In genomic region chr2:30184035-30184434, GRCh38 we compare ENCODE assay signal across 18 cellular contexts. TPM values are rescaled to one million over a fixed set of nuclear protein-coding genes. Genes with fewer than 3 reads are reported as not detected.
DNase-seq lines count a peak whose midpoint lies in the region; ATAC-seq and TF ChIP-seq lines count a peak whose summit lies in the region.
"Had no signal": no experiment of that assay in that cellular context is flagged by ENCODE, and none has a peak within 500 bp of the region (broad histone marks: within the 10 kb centered on the region; RNA-seq: fewer than 3 reads in every experiment).

No MANE protein-coding gene starts in this region.

- no peak overlapping the region for H2BK120ac ChIP-seq in IMR-90 (ENCODE audit: low read depth, low read length)

- no peak overlapping the region for H3K4ac ChIP-seq in IMR-90 (ENCODE audit: low read depth, low read length)

- no peak overlapping the region for H4K8ac ChIP-seq in IMR-90 (ENCODE audit: low read depth in 2 of 2, low read length in 2 of 2)

- peaks cover 5% of the 10 kb centered on the region for H3K27me3 Mint-ChIP-seq in activated CD8-positive, alpha-beta memory T cell treated with anti-CD3 and anti-CD28 coated beads, Interleukin-2, amount 10 ng/mL, durations not matched to agents 7 days and 5 days

- no peak overlapping the region for H3K27ac Mint-ChIP-seq in activated CD8-positive, alpha-beta memory T cell treated with anti-CD3 and anti-CD28 coated beads, Interleukin-2, amount 10 ng/mL, durations not matched to agents 7 days and 5 days
- H3K27ac Mint-ChIP-seq: CD4-positive, alpha-beta memory T cell; H9; IgD-negative memory B cell had no signal

- H3K4me3 Mint-ChIP-seq in activated CD8-positive, alpha-beta memory T cell treated with anti-CD3 and anti-CD28 coated beads, Interleukin-2, amount 10 ng/mL, durations not matched to agents 7 days and 5 days = no peak overlapping the region
- H3K4me3 Mint-ChIP-seq: CD14-positive monocyte; CD4-positive, alpha-beta memory T cell; H9; IgD-negative memory B cell had no signal

- no peaks in the 10 kb centered on the region for H3K9me3 ChIP-seq in IMR-90 (ENCODE audit: control insufficient read depth, insufficient read depth, low read length)
- H3K9me3 ChIP-seq: A549, BLaER1 had no signal

- H3K79me1 ChIP-seq in IMR-90 (ENCODE audit: low read depth in 1 of 2, low read length in 2 of 2) = no peaks in the 10 kb centered on the region

- intact Hi-C loops in IMR-90 (cut with micrococcal nuclease) = no loop called here

- TF ChIP-seq CTCF in IMR-90 (conservative IDR thresholded peaks at IDR 0.05; ENCODE audit: low read depth, low read length) (no peak), RWPE1 (conservative IDR thresholded peaks at IDR 0.05; ENCODE audit: low read depth) (no peak)

- peak; percentile 25 for DNase-seq in activated CD8-positive, alpha-beta memory T cell treated with anti-CD3 and anti-CD28 coated beads, Interleukin-2, amount 50 U/mL, for 48 hours
- DNase-seq in activated CD8-positive, alpha-beta memory T cell treated with anti-CD3 and anti-CD28 coated beads, Interleukin-2, amount 10 ng/mL, durations not matched to agents 7 days and 5 days = no peak
- DNase-seq in IMR-90 = no peak
- DNase-seq in RWPE1 (ENCODE audit: low spot score) = no peak
- peak; percentile 4 for DNase-seq in left lobe of liver (ENCODE audit: low spot score)
- DNase-seq in COLO829 (ENCODE audit: low spot score) = no peak
- DNase-seq in dedifferentiated amniotic fluid mesenchymal stem cell (ENCODE audit: extremely low spot score) = no peak
- DNase-seq: Calu3; CD4-positive, alpha-beta memory T cell; DMS79 treated with DMSO at 0.1 percent for 48 hours; GF-D8; H9 had no signal

- peaks cover 11% of the 10 kb centered on the region for H3K27me3 ChIP-seq in IMR-90 (ENCODE audit: control insufficient read depth, insufficient read depth, low read length)
- H3K27me3 ChIP-seq: BLaER1 had no signal

- H3K9me1 ChIP-seq in IMR-90 (ENCODE audit: insufficient read depth, low read length) = no peaks in the 10 kb centered on the region

- no peak overlapping the region for H3K56ac ChIP-seq in IMR-90 (ENCODE audit: extremely low read depth, insufficient read depth, low read length)

- no peaks in the 10 kb centered on the region for H3K36me3 ChIP-seq in IMR-90 (ENCODE audit: control insufficient read depth, insufficient read depth, low read length)
- H3K36me3 ChIP-seq: BLaER1 had no signal

- 83% methylated on average over 2 of the region's 5 CpGs; no CpG with 5 or more reads in 1 of the 2 experiments for WGBS in IMR-90 (ENCODE audit: extremely low coverage in 2 of 2, insufficient read length in 1 of 2), 2 experiments

- no peak overlapping the region for H3K14ac ChIP-seq in IMR-90 (replicated peaks; ENCODE audit: low read depth, low read length)

- peaks cover 2% of the 10 kb centered on the region; the same call in 1 of the 2 replicates for H3K4me1 ChIP-seq in IMR-90 (ENCODE audit: control insufficient read depth, insufficient read depth, low read length)
- H3K4me1 ChIP-seq: BLaER1 had no signal

- H2BK5ac ChIP-seq in IMR-90 (ENCODE audit: low read depth, low read length, poor library complexity, severe bottlenecking) = no peak overlapping the region

- peaks cover 5% of the 10 kb centered on the region for H3K4me1 Mint-ChIP-seq in activated CD8-positive, alpha-beta memory T cell treated with anti-CD3 and anti-CD28 coated beads, Interleukin-2, amount 10 ng/mL, durations not matched to agents 7 days and 5 days
- H3K4me1 Mint-ChIP-seq: H9 had no signal

- no peaks in the 10 kb centered on the region for H4K20me1 ChIP-seq in IMR-90 (ENCODE audit: insufficient read depth, low read length)
- H4K20me1 ChIP-seq: BLaER1 had no signal

- POLR2A ChIA-PET in IMR-90 (lab: Charles Lee; ENCODE audit: unreplicated experiment) = no interaction called here
- POLR2A ChIA-PET in RWPE1 (lab: Yijun Ruan, JAX; ENCODE audit: low non-redundant PET) = no interaction called here

- H3K9ac ChIP-seq in IMR-90 (ENCODE audit: low read depth, low read length) = no peak overlapping the region
- H3K9ac ChIP-seq: BLaER1 had no signal

- no peak overlapping the region for H4K5ac ChIP-seq in IMR-90 (ENCODE audit: low read depth, low read length)

- peak overlapping the region; percentile 49 for H2AFZ ChIP-seq in IMR-90 (replicated peaks; ENCODE audit: low read length, poor library complexity)

- no TSS peak for BruUV-seq in IMR-90 (replicated peaks; lab: Mats Ljungman, UMichigan)

- H3K36me3 Mint-ChIP-seq in activated CD8-positive, alpha-beta memory T cell treated with anti-CD3 and anti-CD28 coated beads, Interleukin-2, amount 10 ng/mL, durations not matched to agents 7 days and 5 days = no peaks in the 10 kb centered on the region
- H3K36me3 Mint-ChIP-seq: CD14-positive monocyte; CD4-positive, alpha-beta memory T cell had no signal

- ATAC-seq in activated CD8-positive, alpha-beta memory T cell treated with anti-CD3 and anti-CD28 coated beads, Interleukin-2, amount 10 ng/mL, durations not matched to agents 7 days and 5 days = no peak
- no peak for ATAC-seq in IMR-90 (ENCODE audit: low read depth)
- no peak for ATAC-seq in left lobe of liver
- no peak for ATAC-seq in HG02763 (IDR thresholded peaks at IDR 0.05; ENCODE audit: unreplicated experiment)
- ATAC-seq: A549 had no signal

- no peak overlapping the region for H4K91ac ChIP-seq in IMR-90 (ENCODE audit: insufficient read depth, low read depth, low read length)

- no peaks in the 10 kb centered on the region for H3K9me3 Mint-ChIP-seq in activated CD8-positive, alpha-beta memory T cell treated with anti-CD3 and anti-CD28 coated beads, Interleukin-2, amount 10 ng/mL, durations not matched to agents 7 days and 5 days (ENCODE audit: low read depth)
- H3K9me3 Mint-ChIP-seq: CD4-positive, alpha-beta memory T cell; H9; IgD-negative memory B cell had no signal

- dilution Hi-C loops in IMR-90 (cut with HindIII; ENCODE audit: low sequenced_read_pairs, unreplicated experiment) = no loop called here

- H2AK9ac ChIP-seq in IMR-90 (replicated peaks; ENCODE audit: low read depth, low read length, poor library complexity) = no peak overlapping the region

- H2BK15ac ChIP-seq in IMR-90 (ENCODE audit: low read depth, low read length) = no peak overlapping the region

- CTCF ChIA-PET in activated CD8-positive, alpha-beta memory T cell treated with anti-CD3 and anti-CD28 coated beads, Interleukin-2, amount 10 ng/mL, durations not matched to agents 7 days and 5 days (lab: Charles Lee) = no interaction called here
- CTCF ChIA-PET in IMR-90 (lab: Yijun Ruan, JAX) (no interaction called here), RWPE1 (lab: Yijun Ruan, JAX) (interaction anchor here (0.6 kb wide), 1 partner anchor 16 kb away, joined by 4 read pairs; no protein-coding TSS in a partner anchor)

- H3K4me2 ChIP-seq in IMR-90 (ENCODE audit: low read depth, low read length) = no peak overlapping the region
- H3K4me2 ChIP-seq: A549, BLaER1 had no signal

- no peak overlapping the region for H3K18ac ChIP-seq in IMR-90 (ENCODE audit: low read depth, low read length)

- H3K23ac ChIP-seq in IMR-90 (ENCODE audit: low read depth, low read length) = no peak overlapping the region

- in situ Hi-C loops in IMR-90 (cut with MboI; ENCODE audit: low sequenced_read_pairs) = no loop called here

- TF ChIP-seq POLR2A in IMR-90 (IDR thresholded peaks at IDR 0.05; ENCODE audit: low read depth, low read length) = no peak

- H3K27ac ChIP-seq in IMR-90 (ENCODE audit: insufficient read depth, low read length) = no peak overlapping the region
- peak overlapping the region; percentile 45; the same call in 1 of the 2 replicates for H3K27ac ChIP-seq in RWPE1
- H3K27ac ChIP-seq: 22Rv1, BLaER1 had no signal

- H2BK20ac ChIP-seq in IMR-90 (ENCODE audit: low read depth, low read length) = no peak overlapping the region

- no peak overlapping the region for H2AK5ac ChIP-seq in IMR-90 (ENCODE audit: low read depth, low read length)

- H3K4me3 ChIP-seq in IMR-90 (ENCODE audit: insufficient read depth, low read depth, low read length) = no peak overlapping the region
- H3K4me3 ChIP-seq: A549, BLaER1 had no signal

- TF ChIP-seq RAD21 in IMR-90 (IDR thresholded peaks at IDR 0.05; ENCODE audit: low read length) = no peak

TF ChIP-seq in IMR-90, 13 proteins besides CTCF, POLR2A, EP300 and RAD21 (continues in another document):
- TF ChIP-seq, protein P1, sequence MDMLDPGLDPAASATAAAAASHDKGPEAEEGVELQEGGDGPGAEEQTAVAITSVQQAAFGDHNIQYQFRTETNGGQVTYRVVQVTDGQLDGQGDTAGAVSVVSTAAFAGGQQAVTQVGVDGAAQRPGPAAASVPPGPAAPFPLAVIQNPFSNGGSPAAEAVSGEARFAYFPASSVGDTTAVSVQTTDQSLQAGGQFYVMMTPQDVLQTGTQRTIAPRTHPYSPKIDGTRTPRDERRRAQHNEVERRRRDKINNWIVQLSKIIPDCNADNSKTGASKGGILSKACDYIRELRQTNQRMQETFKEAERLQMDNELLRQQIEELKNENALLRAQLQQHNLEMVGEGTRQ (IDR thresholded peaks at IDR 0.05; ENCODE audit: low read depth, low read length) = no peak
- TF ChIP-seq SMC3 (IDR thresholded peaks at IDR 0.05; ENCODE audit: low read depth, low read length) = no peak
- TF ChIP-seq MAZ (IDR thresholded peaks at IDR 0.05; ENCODE audit: borderline replicate concordance, low read depth, low read length) = no peak
- TF ChIP-seq RFX5 (IDR thresholded peaks at IDR 0.05; ENCODE audit: low read depth, low read length) = no peak
- TF ChIP-seq NFE2L2 (IDR thresholded peaks at IDR 0.05; ENCODE audit: low read depth, low read length) = no peak

RNA-seq across cellular contexts. Expression of gene YPEL5, which starts 37.2 kb away (rescaled TPM):
- total RNA-seq in activated CD8-positive, alpha-beta memory T cell treated with anti-CD3 and anti-CD28 coated beads, Interleukin-2, amount 10 ng/mL, durations not matched to agents 7 days and 5 days = 10 to 100 TPM; 24.2 to 26.5 TPM
- 40.7 and 54.7 TPM in 2 replicates for total RNA-seq in IMR-90 (2012; rRNA removed)
- polyA plus RNA-seq in IMR-90 (2012; rRNA removed) = 49.6 and 62.6 TPM in 2 replicates
- 14.5 and 14.6 TPM in 2 replicates for polyA plus RNA-seq in IMR-90 (2012; cell fraction: cytosol; rRNA removed)
- 7.3 and 43.8 TPM in 2 replicates for polyA plus RNA-seq in IMR-90 (2012; cell fraction: nucleus; rRNA removed; ENCODE audit: low replicate concordance)
- total RNA-seq in left lobe of liver = 33.5 TPM

RNA-seq across cellular contexts. Expression of gene LBH, which starts 47.3 kb away (rescaled TPM):
- total RNA-seq in activated CD8-positive, alpha-beta memory T cell treated with anti-CD3 and anti-CD28 coated beads, Interleukin-2, amount 10 ng/mL, durations not matched to agents 7 days and 5 days = 10 to 100 TPM; 68.5 to 71.5 TPM
- 155 and 158 TPM in 2 replicates for total RNA-seq in IMR-90 (2012; rRNA removed)
- polyA plus RNA-seq in IMR-90 (2012; rRNA removed) = 163 and 202 TPM in 2 replicates
- 108 and 247 TPM in 2 replicates for polyA plus RNA-seq in IMR-90 (2012; cell fraction: cytosol; rRNA removed)
- 92.9 and 150 TPM in 2 replicates for polyA plus RNA-seq in IMR-90 (2012; cell fraction: nucleus; rRNA removed; ENCODE audit: low replicate concordance)
- 7.6 TPM for total RNA-seq in left lobe of liver

Comparison
In these comparisons a context has a peak if more than half of its experiments do, and no peak if none do; other contexts are left out.
1. DNase-seq: peak in activated CD8-positive, alpha-beta memory T cell treated with anti-CD3 and anti-CD28 coated beads, Interleukin-2, amount 50 U/mL, for 48 hours (single experiment) and left lobe of liver (single experiment); none in activated CD8-positive, alpha-beta memory T cell treated with anti-CD3 and anti-CD28 coated beads, Interleukin-2, amount 10 ng/mL, durations not matched to agents 7 days and 5 days (single experiment), IMR-90 (single experiment), RWPE1 (single experiment), COLO829 (single experiment) and dedifferentiated amniotic fluid mesenchymal stem cell (single experiment).